20 cellular contexts compared by ENCODE assay signal in the genomic region with DNA sequence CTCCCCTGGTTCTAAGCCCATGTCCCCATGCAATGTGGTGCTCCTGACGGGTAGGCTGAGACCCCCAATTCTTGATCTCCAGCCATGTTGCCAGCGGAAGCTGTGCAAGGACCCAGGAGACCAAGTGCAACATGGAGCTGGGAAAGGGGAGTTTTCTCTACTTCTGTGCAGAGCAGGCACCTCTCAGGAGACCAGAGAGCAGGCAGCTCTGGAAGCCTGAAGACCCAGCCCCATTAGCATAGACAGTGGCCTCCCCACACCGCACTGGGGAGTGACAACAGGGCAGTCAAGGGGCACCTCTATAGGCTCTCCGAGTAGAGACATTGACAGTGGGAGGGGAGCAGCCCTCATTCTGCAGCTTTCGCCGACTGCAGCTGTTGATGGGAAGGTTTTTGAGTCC.
DNase-seq lines count a peak whose midpoint lies in the region; ATAC-seq and TF ChIP-seq lines count a peak whose summit lies in the region.
"Had no signal": no experiment of that assay in that cellular context is flagged by ENCODE, and none has a peak within 500 bp of the region (broad histone marks: within the 10 kb centered on the region; RNA-seq: fewer than 3 reads in every experiment).

No MANE protein-coding gene starts in this region.

- H3K79me2 ChIP-seq in PC-9 (ENCODE audit: low read depth), result no peaks in the 10 kb centered on the region

- no peaks in the 10 kb centered on the region for H3K9me3 ChIP-seq in colonic mucosa
- H3K9me3 ChIP-seq in neuronal stem cell (replicated peaks in 1 of 2; ENCODE audit: control insufficient read depth in 2 of 2, insufficient read depth in 1 of 2, low read depth in 1 of 2, low read length in 2 of 2), result peaks cover 0 to 4% of the 10 kb centered on the region in 2 donors
- H3K9me3 ChIP-seq in PC-9 (ENCODE audit: insufficient read depth, low read depth), result no peaks in the 10 kb centered on the region
- no peaks in the 10 kb centered on the region for H3K9me3 ChIP-seq in upper lobe of left lung
- H3K9me3 ChIP-seq: Peyer's patch had no signal

- H3F3A ChIP-seq in PC-9 (ENCODE audit: insufficient read depth, low read depth), result no peaks in the 10 kb centered on the region

- H2BK5ac ChIP-seq in neuronal stem cell (ENCODE audit: low read length), result no peak overlapping the region

- H2AFZ ChIP-seq in neuronal stem cell (ENCODE audit: low read length), result no peak overlapping the region
- no peak overlapping the region for H2AFZ ChIP-seq in PC-9

- no TSS peak for BruUV-seq in PC-9 (replicated peaks; lab: Mats Ljungman, UMichigan)

- H3K36me3 ChIP-seq in colonic mucosa (no peaks in the 10 kb centered on the region), neuronal stem cell (replicated peaks in 1 of 2; ENCODE audit: control insufficient read depth in 2 of 2, insufficient read depth in 2 of 2, low read length in 2 of 2) (no peaks in the 10 kb centered on the region), PC-9 (ENCODE audit: low read depth) (no peaks in the 10 kb centered on the region), upper lobe of left lung (no peaks in the 10 kb centered on the region)
- H3K36me3 ChIP-seq: Peyer's patch had no signal

- H3K4me2 ChIP-seq in neuronal stem cell (ENCODE audit: insufficient read depth, low read length, poor library complexity, severe bottlenecking) (no peak overlapping the region), PC-9 (no peak overlapping the region)

- no peak for TF ChIP-seq POLR2A in upper lobe of left lung (IDR thresholded peaks at IDR 0.05)

- peak overlapping the region; percentile 41 for H3K14ac ChIP-seq in neuronal stem cell (ENCODE audit: low read length)

- no peak overlapping the region for H3K18ac ChIP-seq in neuronal stem cell (ENCODE audit: low read length)

- no peak overlapping the region for H3K23ac ChIP-seq in neuronal stem cell (ENCODE audit: low read depth, low read length, poor library complexity)

- peaks cover 9% of the 10 kb centered on the region for H3K27me3 Mint-ChIP-seq in activated naive CD4-positive, alpha-beta T cell treated with anti-CD3 and anti-CD28 coated beads, Interleukin-2, amount 10 ng/mL, durations not matched to agents 7 days and 5 days

- H3K27ac ChIP-seq in colonic mucosa, result no peak overlapping the region
- H3K27ac ChIP-seq in neuronal stem cell (replicated peaks; ENCODE audit: low read length), result no peak overlapping the region
- H3K27ac ChIP-seq in PC-9, result no peak overlapping the region
- H3K27ac ChIP-seq in upper lobe of left lung, result no peak overlapping the region
- H3K27ac ChIP-seq: Peyer's patch had no signal

- no peak for TF ChIP-seq EP300 in upper lobe of left lung (IDR thresholded peaks at IDR 0.05)

- POLR2A ChIA-PET in PC-9 (lab: Charles Lee; ENCODE audit: unreplicated experiment), result no interaction called here

- no peak overlapping the region for H4K8ac ChIP-seq in neuronal stem cell (ENCODE audit: low read depth, low read length)

- no CpG with 5 or more reads among the region's 6 CpGs for WGBS in neuronal stem cell (ENCODE audit: extremely low coverage in 2 of 2, insufficient read length in 2 of 2, insufficient replicate concordance in 1 of 2), 2 donors
- WGBS in upper lobe of left lung, 2 donors, result 83 to 91% methylated on average over 5 to 6 of the region's 6 CpGs

- no peak overlapping the region for H2AK5ac ChIP-seq in neuronal stem cell (ENCODE audit: low read depth, low read length)

- intact Hi-C loops in colonic mucosa (cut with DNase I), result no loop called here
- intact Hi-C loops in PC-9 (cut with micrococcal nuclease; ENCODE audit: unreplicated experiment), result no loop called here

- H3K36me3 Mint-ChIP-seq in activated naive CD4-positive, alpha-beta T cell treated with anti-CD3 and anti-CD28 coated beads, Interleukin-2, amount 10 ng/mL, durations not matched to agents 7 days and 5 days, result no peaks in the 10 kb centered on the region
- H3K36me3 Mint-ChIP-seq: CD14-positive monocyte had no signal

- H3K27me3 ChIP-seq in colonic mucosa (no peaks in the 10 kb centered on the region), neuronal stem cell (ENCODE audit: control insufficient read depth in 3 of 3, insufficient read depth in 3 of 3, low read depth in 1 of 3, low read length in 3 of 3) (no peaks in the 10 kb centered on the region), PC-9 (ENCODE audit: insufficient read depth, low read depth) (peaks cover 54% of the 10 kb centered on the region), upper lobe of left lung (no peaks in the 10 kb centered on the region)
- H3K27me3 ChIP-seq: Peyer's patch had no signal

- H3K4ac ChIP-seq in neuronal stem cell (ENCODE audit: low read length), result no peak overlapping the region

- H3K9me2 ChIP-seq in PC-9 (ENCODE audit: insufficient read depth), result no peaks in the 10 kb centered on the region

- ATAC-seq in upper lobe of left lung (ENCODE audit: low FRiP score in 2 of 2), result no peak
- ATAC-seq in GM21381 (IDR thresholded peaks at IDR 0.05; ENCODE audit: unreplicated experiment), result no peak

- H3K4me3 ChIP-seq in colonic mucosa, result no peak overlapping the region
- no peak overlapping the region for H3K4me3 ChIP-seq in neuronal stem cell (ENCODE audit: low read length in 2 of 2)
- H3K4me3 ChIP-seq in PC-9, result no peak overlapping the region
- H3K4me3 ChIP-seq in upper lobe of left lung, result no peak overlapping the region
- H3K4me3 ChIP-seq: Peyer's patch had no signal

- DNase-seq in activated naive CD4-positive, alpha-beta T cell treated with anti-CD3 and anti-CD28 coated beads, Interleukin-2, amount 10 ng/mL, durations not matched to agents 7 days and 5 days, result peak; percentile 18
- no peak for DNase-seq in activated naive CD4-positive, alpha-beta T cell treated with anti-CD3 and anti-CD28 coated beads, Interleukin-2, amount 50 U/mL, for 16 hours
- DNase-seq in colonic mucosa, result peak; percentile 6
- DNase-seq in neuronal stem cell (ENCODE audit: low spot score), result no peak
- no peak for DNase-seq in PC-9
- DNase-seq in upper lobe of left lung, result no peak
- DNase-seq: AML-193; DMS53; GDM1; Karpas-422; NCI-H1694; NCI-H2081; NCI-H2171; NCI-H345; NCI-H524; NCI-H774; NK-92 treated with Interleukin-12 subunit alpha and Interleukin-12 subunit beta, amount 100 ng/mL, for 24 hours had no signal

- H4K20me1 ChIP-seq in PC-9 (ENCODE audit: insufficient read depth), result no peaks in the 10 kb centered on the region

- H3K27ac Mint-ChIP-seq in activated naive CD4-positive, alpha-beta T cell treated with anti-CD3 and anti-CD28 coated beads, Interleukin-2, amount 10 ng/mL, durations not matched to agents 7 days and 5 days, result no peak overlapping the region
- H3K27ac Mint-ChIP-seq: CD14-positive monocyte had no signal

- H3K4me3 Mint-ChIP-seq in activated naive CD4-positive, alpha-beta T cell treated with anti-CD3 and anti-CD28 coated beads, Interleukin-2, amount 10 ng/mL, durations not matched to agents 7 days and 5 days, result no peak overlapping the region
- H3K4me3 Mint-ChIP-seq: CD14-positive monocyte had no signal

- H3K4me1 Mint-ChIP-seq in activated naive CD4-positive, alpha-beta T cell treated with anti-CD3 and anti-CD28 coated beads, Interleukin-2, amount 10 ng/mL, durations not matched to agents 7 days and 5 days, result no peaks in the 10 kb centered on the region
- H3K4me1 Mint-ChIP-seq: CD14-positive monocyte had no signal

- H3K9ac ChIP-seq in colonic mucosa (ENCODE audit: low read depth in 2 of 2, low read length in 2 of 2) (no peak overlapping the region), neuronal stem cell (ENCODE audit: low read depth, low read length, poor library complexity) (no peak overlapping the region)

- no peak overlapping the region for H2BK120ac ChIP-seq in neuronal stem cell (ENCODE audit: low read depth, low read length)

- no peak for TF ChIP-seq CTCF in colonic mucosa (IDR thresholded peaks at IDR 0.05)
- no peak for TF ChIP-seq CTCF in PC-9 (conservative IDR thresholded peaks at IDR 0.05)
- no peak for TF ChIP-seq CTCF in upper lobe of left lung (IDR thresholded peaks at IDR 0.05)

- no peak overlapping the region for H4K91ac ChIP-seq in neuronal stem cell (ENCODE audit: low read depth, low read length, poor library complexity)

- no peaks in the 10 kb centered on the region for H3K79me1 ChIP-seq in neuronal stem cell (ENCODE audit: low read depth, low read length)

- no peaks in the 10 kb centered on the region for H3K4me1 ChIP-seq in colonic mucosa
- H3K4me1 ChIP-seq in neuronal stem cell (ENCODE audit: control insufficient read depth in 2 of 2, insufficient read depth in 1 of 2, low read depth in 1 of 2, low read length in 2 of 2), result peaks cover 0 to 1% of the 10 kb centered on the region in 2 donors
- no peaks in the 10 kb centered on the region for H3K4me1 ChIP-seq in PC-9 (replicated peaks; ENCODE audit: insufficient read depth)
- H3K4me1 ChIP-seq in upper lobe of left lung, result no peaks in the 10 kb centered on the region
- H3K4me1 ChIP-seq: Peyer's patch had no signal

- no peak overlapping the region for H2BK12ac ChIP-seq in neuronal stem cell (ENCODE audit: low read length)

- CTCF ChIA-PET in activated naive CD4-positive, alpha-beta T cell treated with anti-CD3 and anti-CD28 coated beads, Interleukin-2, amount 10 ng/mL, durations not matched to agents 7 days and 5 days (lab: Charles Lee), result no interaction called here
- CTCF ChIA-PET in PC-9 (lab: Charles Lee), result no interaction called here

- no peaks in the 10 kb centered on the region for H3K9me3 Mint-ChIP-seq in activated naive CD4-positive, alpha-beta T cell treated with anti-CD3 and anti-CD28 coated beads, Interleukin-2, amount 10 ng/mL, durations not matched to agents 7 days and 5 days
- H3K9me3 Mint-ChIP-seq: CD14-positive monocyte had no signal

- H2BK15ac ChIP-seq in neuronal stem cell (ENCODE audit: low read length), result no peak overlapping the region

Comparison
In these comparisons a context has a peak if more than half of its experiments do, and no peak if none do; other contexts are left out.
1. DNase-seq: peak in activated naive CD4-positive, alpha-beta T cell treated with anti-CD3 and anti-CD28 coated beads, Interleukin-2, amount 10 ng/mL, durations not matched to agents 7 days and 5 days (single experiment) and colonic mucosa (single experiment); none in activated naive CD4-positive, alpha-beta T cell treated with anti-CD3 and anti-CD28 coated beads, Interleukin-2, amount 50 U/mL, for 16 hours (single experiment), neuronal stem cell (single experiment), PC-9 (0 of 2) and upper lobe of left lung (0 of 2).